In genomic region chr2:224685120-224685519, GRCh38 we compare ENCODE assay signal across 34 cellular contexts. TPM values are rescaled to one million over a fixed set of nuclear protein-coding genes. Genes with fewer than 3 reads are reported as not detected.
"Had no signal": no experiment of that assay in that cellular context is flagged by ENCODE, and none has a peak within 500 bp of the region (broad histone marks: within the 10 kb centered on the region; RNA-seq: fewer than 3 reads in every experiment).

No MANE protein-coding gene starts in this region.

- FAIRE-seq: colon, endometrium, endothelial cell of umbilical vein, frontal cortex had no signal

- H3K36me3 ChIP-seq: colonic mucosa, esophagus muscularis mucosa, esophagus squamous epithelium, gastrocnemius medialis, gastroesophageal sphincter, heart left ventricle, heart right ventricle had no signal

- H3K4me1 ChIP-seq: colonic mucosa, esophagus muscularis mucosa, esophagus squamous epithelium, gastrocnemius medialis, gastroesophageal sphincter, heart left ventricle, heart right ventricle had no signal

- H3K27me3 ChIP-seq: colonic mucosa, dorsolateral prefrontal cortex, esophagus squamous epithelium, foreskin keratinocyte, gastrocnemius medialis, gastroesophageal sphincter, heart left ventricle had no signal

- H3K9me3 ChIP-seq: colonic mucosa, esophagus muscularis mucosa, esophagus squamous epithelium, gastrocnemius medialis, gastroesophageal sphincter, heart left ventricle, heart right ventricle had no signal

- ATAC-seq: effector memory CD8-positive, alpha-beta T cell; esophagus mucosa; foreskin keratinocyte; gastrocnemius medialis; gastroesophageal sphincter; heart left ventricle; heart right ventricle had no signal

- DNase-seq: colonic mucosa; cortex of kidney; dermis blood vessel endothelial cell; dorsolateral prefrontal cortex; effector CD4-positive, alpha-beta T cell; effector CD8-positive, alpha-beta T cell; effector memory CD4-positive, alpha-beta T cell; effector memory CD8-positive, alpha-beta T cell; endodermal cell; erythroblast; esophagus squamous epithelium; foreskin fibroblast; foreskin keratinocyte; foreskin melanocyte; gastrocnemius medialis; glutamatergic neuron; head of caudate nucleus; heart left ventricle; heart right ventricle had no signal

- H3K4me3 ChIP-seq: colonic mucosa, coronary artery, dorsolateral prefrontal cortex, esophagus muscularis mucosa, esophagus squamous epithelium, gastrocnemius medialis, gastroesophageal sphincter, heart left ventricle, heart right ventricle had no signal

- H3K27ac ChIP-seq: colonic mucosa, coronary artery, dorsolateral prefrontal cortex, epithelial cell of prostate, esophagus muscularis mucosa, esophagus squamous epithelium, foreskin keratinocyte, gastrocnemius medialis, gastroesophageal sphincter, heart left ventricle, heart right ventricle had no signal

RNA-seq across cellular contexts. Expression of gene CCDC195, which starts 31.0 kb away (rescaled TPM):
- total RNA-seq: colonic mucosa, dermis blood vessel endothelial cell, dermis microvascular lymphatic vessel endothelial cell, dorsolateral prefrontal cortex, endodermal cell, endothelial cell of umbilical vein, epithelial cell of proximal tubule, esophagus mucosa, esophagus muscularis mucosa, esophagus squamous epithelium, fibroblast of lung, fibroblast of villous mesenchyme, foreskin keratinocyte, frontal cortex, gastrocnemius medialis, gastroesophageal sphincter, glomerular endothelial cell, heart left ventricle, heart right ventricle had no signal
- polyA plus RNA-seq: endothelial cell of umbilical vein, esophagus, fibroblast of lung, foreskin keratinocyte, heart left ventricle, heart right ventricle had no signal
